ENCODE assay signal across 17 cellular contexts in genomic region chr1:168621356-168621755, GRCh38. TPM values are rescaled to one million over a fixed set of nuclear protein-coding genes. Genes with fewer than 3 reads are reported as not detected.
A peak's percentile ranks its signal among the peaks of the same experiment; 100 is the strongest.
DNase-seq lines count a peak whose midpoint lies in the region; ATAC-seq and TF ChIP-seq lines count a peak whose summit lies in the region.
"Had no signal": no experiment of that assay in that cellular context is flagged by ENCODE, and none has a peak within 500 bp of the region (broad histone marks: within the 10 kb centered on the region; RNA-seq: fewer than 3 reads in every experiment).

No MANE protein-coding gene starts in this region.

- H2AK5ac ChIP-seq in trophoblast cell (ENCODE audit: low read length): no peak overlapping the region

- H3K14ac ChIP-seq in trophoblast cell (ENCODE audit: low read length): peak overlapping the region; percentile 97

- ATAC-seq in GM21717 (IDR thresholded peaks at IDR 0.05; ENCODE audit: unreplicated experiment): no peak

- H3K4me1 ChIP-seq in right atrium auricular region: peaks cover 0 to 17% of the 10 kb centered on the region in 2 donors
- H3K4me1 ChIP-seq in trophoblast cell (ENCODE audit: control insufficient read depth in 1 of 2, insufficient read depth in 2 of 2, low read length in 2 of 2): peaks cover 0 to 11% of the 10 kb centered on the region in 2 experiments

- H3K23ac ChIP-seq in trophoblast cell (ENCODE audit: low read length): no peak overlapping the region

- peak overlapping the region; percentile 31 to 63 for H3K27ac ChIP-seq in right atrium auricular region
- peak overlapping the region; percentile 100 for H3K27ac ChIP-seq in trophoblast cell (ENCODE audit: low read depth, low read length)
- H3K27ac ChIP-seq: KMS-11, RWPE1, upper lobe of left lung had no signal

- no peak overlapping the region for H4K8ac ChIP-seq in trophoblast cell (ENCODE audit: low read depth, low read length)

- H3K79me1 ChIP-seq in trophoblast cell (ENCODE audit: low read length): peaks cover 32% of the 10 kb centered on the region

- no peak overlapping the region for H2AFZ ChIP-seq in trophoblast cell (ENCODE audit: insufficient read depth, low read length, poor library complexity)

- H4K91ac ChIP-seq in trophoblast cell (ENCODE audit: low read depth, low read length): peak overlapping the region; percentile 98

- no peak overlapping the region for H3K4me2 ChIP-seq in trophoblast cell (ENCODE audit: low read length)
- H3K4me2 ChIP-seq: KMS-11 had no signal

- peak overlapping the region; percentile 70 for H2BK12ac ChIP-seq in trophoblast cell (ENCODE audit: low read length)

- H2BK120ac ChIP-seq in trophoblast cell (ENCODE audit: insufficient read depth, low read length, poor library complexity): peak overlapping the region; percentile 99

- H3K18ac ChIP-seq in trophoblast cell (ENCODE audit: low read length): no peak overlapping the region

- H2BK5ac ChIP-seq in trophoblast cell (ENCODE audit: low read depth, low read length, poor library complexity): peak overlapping the region; percentile 85

- no peak overlapping the region for H4K12ac ChIP-seq in trophoblast cell (ENCODE audit: low read depth, low read length)

- H3K9me3 ChIP-seq in right atrium auricular region: no peaks in the 10 kb centered on the region
- H3K9me3 ChIP-seq in trophoblast cell (ENCODE audit: insufficient read depth, low read depth, low read length): no peaks in the 10 kb centered on the region
- H3K9me3 ChIP-seq: BE2C, upper lobe of left lung had no signal

- H3K9ac ChIP-seq in trophoblast cell (ENCODE audit: low read length): no peak overlapping the region
- H3K9ac ChIP-seq: KMS-11 had no signal

- H3K27me3 ChIP-seq in right atrium auricular region (no peaks in the 10 kb centered on the region), trophoblast cell (ENCODE audit: insufficient read depth, low read length) (no peaks in the 10 kb centered on the region)
- H3K27me3 ChIP-seq: BE2C, upper lobe of left lung had no signal

- no peak overlapping the region for H3K4ac ChIP-seq in trophoblast cell (ENCODE audit: low read depth, low read length)

- TF ChIP-seq CTCF in astrocyte of the spinal cord (IDR thresholded peaks at IDR 0.05; ENCODE audit: low read depth, low read length) (no peak), right atrium auricular region (IDR thresholded peaks at IDR 0.05) (no peak)

- in situ Hi-C loops in astrocyte of the spinal cord (cut with HindIII; ENCODE audit: low sequenced_read_pairs): no loop called here

- DNase-seq in ELF-1 (ENCODE audit: low read depth, low spot score): peak; percentile 75
- DNase-seq in astrocyte of the spinal cord (ENCODE audit: low read depth, low spot score): peak; percentile 41
- DNase-seq in right atrium auricular region (ENCODE audit: low spot score): no peak
- peak; percentile 74 to 84 for DNase-seq in trophoblast cell
- DNase-seq in stimulated activated CD4-positive, alpha-beta T cell treated with anti-CD3 and anti-CD28 coated beads, Interleukin-1b, Interleukin-23, amount 100 ng/mL, for 48 hours: no peak
- no peak for DNase-seq in stimulated activated CD4-positive, alpha-beta T cell treated with anti-CD3 and anti-CD28 coated beads, Interleukin-2, amount 100 ng/mL, for 24 hours
- no peak for DNase-seq in middle frontal gyrus (ENCODE audit: extremely low spot score, low spot score)
- DNase-seq: activated CD4-positive, alpha-beta T cell treated with anti-CD3 and anti-CD28 coated beads, Interleukin-2, amount 50 U/mL, for 48 hours; BE2C; effector CD8-positive, alpha-beta T cell; NCI-H526; T-helper 9 cell; upper lobe of left lung had no signal

- no CpG with 5 or more reads among the region's 1 CpG for WGBS in trophoblast cell (ENCODE audit: extremely low coverage, insufficient coverage, insufficient read length)

- no peak overlapping the region for H3K4me3 ChIP-seq in astrocyte of the spinal cord (ENCODE audit: low read depth, low read length)
- no peak overlapping the region for H3K4me3 ChIP-seq in right atrium auricular region
- H3K4me3 ChIP-seq in trophoblast cell (ENCODE audit: low read depth, low read length): no peak overlapping the region
- H3K4me3 ChIP-seq: upper lobe of left lung had no signal

- no peaks in the 10 kb centered on the region for H3K36me3 ChIP-seq in right atrium auricular region
- no peaks in the 10 kb centered on the region for H3K36me3 ChIP-seq in trophoblast cell (ENCODE audit: control insufficient read depth in 1 of 2, insufficient read depth in 2 of 2, low read length in 2 of 2)
- H3K36me3 ChIP-seq: BE2C, upper lobe of left lung had no signal

- no peaks in the 10 kb centered on the region for H3K79me2 ChIP-seq in trophoblast cell (ENCODE audit: control insufficient read depth, insufficient read depth, low read length, poor library complexity)

RNA-seq across cellular contexts. Expression of gene XCL1, which starts 45.0 kb away (rescaled TPM):
- under 1 TPM in 1 of 2 donors, not detected in 1; 0.39 TPM for total RNA-seq in right atrium auricular region
- 0.04 and 0.11 TPM in 2 replicates for polyA plus RNA-seq in trophoblast cell (2013)
- total RNA-seq: lung microvascular endothelial cell had no signal

Comparison
In these comparisons a context has a peak if more than half of its experiments do, and no peak if none do; other contexts are left out.
1. DNase-seq: peak in ELF-1 (single experiment), astrocyte of the spinal cord (single experiment) and trophoblast cell (2 of 2); none in right atrium auricular region (single experiment), stimulated activated CD4-positive, alpha-beta T cell treated with anti-CD3 and anti-CD28 coated beads, Interleukin-1b, Interleukin-23, amount 100 ng/mL, for 48 hours (single experiment), stimulated activated CD4-positive, alpha-beta T cell treated with anti-CD3 and anti-CD28 coated beads, Interleukin-2, amount 100 ng/mL, for 24 hours (0 of 2) and middle frontal gyrus (single experiment).